ENCODE assay signal across 1 cellular context in the genomic region with DNA sequence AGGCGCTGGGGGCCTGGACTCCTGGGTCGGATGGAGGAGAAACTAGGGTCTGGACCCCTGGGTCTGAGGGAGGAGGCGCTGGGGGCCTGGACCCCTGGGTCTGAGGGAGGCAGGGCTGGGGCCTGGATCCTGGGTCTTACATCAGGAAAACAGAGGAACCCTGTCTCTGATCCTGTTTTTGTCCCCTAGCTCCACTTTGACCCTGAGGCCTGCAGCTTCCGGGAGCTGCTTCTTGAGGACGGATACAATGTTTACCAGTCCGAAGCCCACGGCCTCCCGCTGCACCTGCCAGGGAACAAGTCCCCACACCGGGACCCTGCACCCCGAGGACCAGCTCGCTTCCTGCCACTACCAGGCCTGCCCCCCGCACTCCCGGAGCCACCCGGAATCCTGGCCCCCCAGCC.
TF ChIP-seq lines count a peak whose summit lies in the region.

No MANE protein-coding gene starts in this region.

TF ChIP-seq in HepG2, 621 proteins besides CTCF, POLR2A, EP300 and RAD21 (continued from another document and continues in another):
- TF ChIP-seq, protein P1, sequence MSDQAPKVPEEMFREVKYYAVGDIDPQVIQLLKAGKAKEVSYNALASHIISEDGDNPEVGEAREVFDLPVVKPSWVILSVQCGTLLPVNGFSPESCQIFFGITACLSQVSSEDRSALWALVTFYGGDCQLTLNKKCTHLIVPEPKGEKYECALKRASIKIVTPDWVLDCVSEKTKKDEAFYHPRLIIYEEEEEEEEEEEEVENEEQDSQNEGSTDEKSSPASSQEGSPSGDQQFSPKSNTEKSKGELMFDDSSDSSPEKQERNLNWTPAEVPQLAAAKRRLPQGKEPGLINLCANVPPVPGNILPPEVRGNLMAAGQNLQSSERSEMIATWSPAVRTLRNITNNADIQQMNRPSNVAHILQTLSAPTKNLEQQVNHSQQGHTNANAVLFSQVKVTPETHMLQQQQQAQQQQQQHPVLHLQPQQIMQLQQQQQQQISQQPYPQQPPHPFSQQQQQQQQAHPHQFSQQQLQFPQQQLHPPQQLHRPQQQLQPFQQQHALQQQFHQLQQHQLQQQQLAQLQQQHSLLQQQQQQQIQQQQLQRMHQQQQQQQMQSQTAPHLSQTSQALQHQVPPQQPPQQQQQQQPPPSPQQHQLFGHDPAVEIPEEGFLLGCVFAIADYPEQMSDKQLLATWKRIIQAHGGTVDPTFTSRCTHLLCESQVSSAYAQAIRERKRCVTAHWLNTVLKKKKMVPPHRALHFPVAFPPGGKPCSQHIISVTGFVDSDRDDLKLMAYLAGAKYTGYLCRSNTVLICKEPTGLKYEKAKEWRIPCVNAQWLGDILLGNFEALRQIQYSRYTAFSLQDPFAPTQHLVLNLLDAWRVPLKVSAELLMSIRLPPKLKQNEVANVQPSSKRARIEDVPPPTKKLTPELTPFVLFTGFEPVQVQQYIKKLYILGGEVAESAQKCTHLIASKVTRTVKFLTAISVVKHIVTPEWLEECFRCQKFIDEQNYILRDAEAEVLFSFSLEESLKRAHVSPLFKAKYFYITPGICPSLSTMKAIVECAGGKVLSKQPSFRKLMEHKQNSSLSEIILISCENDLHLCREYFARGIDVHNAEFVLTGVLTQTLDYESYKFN (CRISPR knock-in tag; conservative IDR thresholded peaks at IDR 0.05), result peak; percentile 83
- TF ChIP-seq, protein P2, sequence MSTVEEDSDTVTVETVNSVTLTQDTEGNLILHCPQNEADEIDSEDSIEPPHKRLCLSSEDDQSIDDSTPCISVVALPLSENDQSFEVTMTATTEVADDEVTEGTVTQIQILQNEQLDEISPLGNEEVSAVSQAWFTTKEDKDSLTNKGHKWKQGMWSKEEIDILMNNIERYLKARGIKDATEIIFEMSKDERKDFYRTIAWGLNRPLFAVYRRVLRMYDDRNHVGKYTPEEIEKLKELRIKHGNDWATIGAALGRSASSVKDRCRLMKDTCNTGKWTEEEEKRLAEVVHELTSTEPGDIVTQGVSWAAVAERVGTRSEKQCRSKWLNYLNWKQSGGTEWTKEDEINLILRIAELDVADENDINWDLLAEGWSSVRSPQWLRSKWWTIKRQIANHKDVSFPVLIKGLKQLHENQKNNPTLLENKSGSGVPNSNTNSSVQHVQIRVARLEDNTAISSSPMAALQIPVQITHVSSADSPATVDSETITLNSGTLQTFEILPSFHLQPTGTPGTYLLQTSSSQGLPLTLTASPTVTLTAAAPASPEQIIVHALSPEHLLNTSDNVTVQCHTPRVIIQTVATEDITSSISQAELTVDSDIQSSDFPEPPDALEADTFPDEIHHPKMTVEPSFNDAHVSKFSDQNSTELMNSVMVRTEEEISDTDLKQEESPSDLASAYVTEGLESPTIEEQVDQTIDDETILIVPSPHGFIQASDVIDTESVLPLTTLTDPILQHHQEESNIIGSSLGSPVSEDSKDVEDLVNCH (CRISPR knock-in tag; IDR thresholded peaks at IDR 0.05), result no peak
- TF ChIP-seq ZNF549 (CRISPR knock-in tag; IDR thresholded peaks at IDR 0.05) (no peak), ZNF235 (CRISPR knock-in tag; IDR thresholded peaks at IDR 0.05; ENCODE audit: borderline replicate concordance) (no peak), RBM39 (IDR thresholded peaks at IDR 0.05; ENCODE audit: low read depth, low read length, poor library complexity, severe bottlenecking) (no peak), CC2D1A (CRISPR knock-in tag; IDR thresholded peaks at IDR 0.05) (no peak), ZNF143 (CRISPR knock-in tag; IDR thresholded peaks at IDR 0.05) (no peak), ZNF543 (CRISPR knock-in tag; IDR thresholded peaks at IDR 0.05) (peak; percentile 77; the same call in 1 of the 2 replicates), ZNF343 (CRISPR knock-in tag; IDR thresholded peaks at IDR 0.05) (no peak), TP53 (CRISPR knock-in tag; conservative IDR thresholded peaks at IDR 0.05) (0 out of 2 replicates have a peak, but pooled peaks have one; percentile 20), ELF1 (CRISPR knock-in tag; IDR thresholded peaks at IDR 0.05) (peak; percentile 64), STAG1 (CRISPR knock-in tag; IDR thresholded peaks at IDR 0.05) (no peak), ZNF781 (CRISPR knock-in tag; IDR thresholded peaks at IDR 0.05; ENCODE audit: borderline replicate concordance, not compliant biosample characterization) (no peak), KAT2B (IDR thresholded peaks at IDR 0.05; ENCODE audit: borderline replicate concordance, low read depth, low read length) (no peak), ZNF441 (CRISPR knock-in tag; IDR thresholded peaks at IDR 0.05; ENCODE audit: borderline replicate concordance) (no peak), NR2F6 (IDR thresholded peaks at IDR 0.05) (peak; percentile 63; the same call in 1 of the 2 replicates), NR2F6 (CRISPR knock-in tag; IDR thresholded peaks at IDR 0.05) (peak; percentile 81), RXRB (CRISPR knock-in tag; IDR thresholded peaks at IDR 0.05; ENCODE audit: borderline replicate concordance) (peak; percentile 67), ZNF713 (CRISPR knock-in tag; IDR thresholded peaks at IDR 0.05) (no peak)
- TF ChIP-seq, protein P3, sequence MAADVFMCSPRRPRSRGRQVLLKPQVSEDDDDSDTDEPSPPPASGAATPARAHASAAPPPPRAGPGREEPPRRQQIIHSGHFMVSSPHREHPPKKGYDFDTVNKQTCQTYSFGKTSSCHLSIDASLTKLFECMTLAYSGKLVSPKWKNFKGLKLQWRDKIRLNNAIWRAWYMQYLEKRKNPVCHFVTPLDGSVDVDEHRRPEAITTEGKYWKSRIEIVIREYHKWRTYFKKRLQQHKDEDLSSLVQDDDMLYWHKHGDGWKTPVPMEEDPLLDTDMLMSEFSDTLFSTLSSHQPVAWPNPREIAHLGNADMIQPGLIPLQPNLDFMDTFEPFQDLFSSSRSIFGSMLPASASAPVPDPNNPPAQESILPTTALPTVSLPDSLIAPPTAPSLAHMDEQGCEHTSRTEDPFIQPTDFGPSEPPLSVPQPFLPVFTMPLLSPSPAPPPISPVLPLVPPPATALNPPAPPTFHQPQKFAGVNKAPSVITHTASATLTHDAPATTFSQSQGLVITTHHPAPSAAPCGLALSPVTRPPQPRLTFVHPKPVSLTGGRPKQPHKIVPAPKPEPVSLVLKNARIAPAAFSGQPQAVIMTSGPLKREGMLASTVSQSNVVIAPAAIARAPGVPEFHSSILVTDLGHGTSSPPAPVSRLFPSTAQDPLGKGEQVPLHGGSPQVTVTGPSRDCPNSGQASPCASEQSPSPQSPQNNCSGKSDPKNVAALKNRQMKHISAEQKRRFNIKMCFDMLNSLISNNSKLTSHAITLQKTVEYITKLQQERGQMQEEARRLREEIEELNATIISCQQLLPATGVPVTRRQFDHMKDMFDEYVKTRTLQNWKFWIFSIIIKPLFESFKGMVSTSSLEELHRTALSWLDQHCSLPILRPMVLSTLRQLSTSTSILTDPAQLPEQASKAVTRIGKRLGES (CRISPR knock-in tag; IDR thresholded peaks at IDR 0.05; ENCODE audit: borderline replicate concordance), result no peak
- TF ChIP-seq, protein P4, sequence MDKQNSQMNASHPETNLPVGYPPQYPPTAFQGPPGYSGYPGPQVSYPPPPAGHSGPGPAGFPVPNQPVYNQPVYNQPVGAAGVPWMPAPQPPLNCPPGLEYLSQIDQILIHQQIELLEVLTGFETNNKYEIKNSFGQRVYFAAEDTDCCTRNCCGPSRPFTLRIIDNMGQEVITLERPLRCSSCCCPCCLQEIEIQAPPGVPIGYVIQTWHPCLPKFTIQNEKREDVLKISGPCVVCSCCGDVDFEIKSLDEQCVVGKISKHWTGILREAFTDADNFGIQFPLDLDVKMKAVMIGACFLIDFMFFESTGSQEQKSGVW (CRISPR knock-in tag; IDR thresholded peaks at IDR 0.05; ENCODE audit: borderline replicate concordance), result no peak
- TF ChIP-seq, protein P5, sequence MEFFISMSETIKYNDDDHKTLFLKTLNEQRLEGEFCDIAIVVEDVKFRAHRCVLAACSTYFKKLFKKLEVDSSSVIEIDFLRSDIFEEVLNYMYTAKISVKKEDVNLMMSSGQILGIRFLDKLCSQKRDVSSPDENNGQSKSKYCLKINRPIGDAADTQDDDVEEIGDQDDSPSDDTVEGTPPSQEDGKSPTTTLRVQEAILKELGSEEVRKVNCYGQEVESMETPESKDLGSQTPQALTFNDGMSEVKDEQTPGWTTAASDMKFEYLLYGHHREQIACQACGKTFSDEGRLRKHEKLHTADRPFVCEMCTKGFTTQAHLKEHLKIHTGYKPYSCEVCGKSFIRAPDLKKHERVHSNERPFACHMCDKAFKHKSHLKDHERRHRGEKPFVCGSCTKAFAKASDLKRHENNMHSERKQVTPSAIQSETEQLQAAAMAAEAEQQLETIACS (CRISPR knock-in tag; IDR thresholded peaks at IDR 0.05), result no peak
- TF ChIP-seq, protein P6, sequence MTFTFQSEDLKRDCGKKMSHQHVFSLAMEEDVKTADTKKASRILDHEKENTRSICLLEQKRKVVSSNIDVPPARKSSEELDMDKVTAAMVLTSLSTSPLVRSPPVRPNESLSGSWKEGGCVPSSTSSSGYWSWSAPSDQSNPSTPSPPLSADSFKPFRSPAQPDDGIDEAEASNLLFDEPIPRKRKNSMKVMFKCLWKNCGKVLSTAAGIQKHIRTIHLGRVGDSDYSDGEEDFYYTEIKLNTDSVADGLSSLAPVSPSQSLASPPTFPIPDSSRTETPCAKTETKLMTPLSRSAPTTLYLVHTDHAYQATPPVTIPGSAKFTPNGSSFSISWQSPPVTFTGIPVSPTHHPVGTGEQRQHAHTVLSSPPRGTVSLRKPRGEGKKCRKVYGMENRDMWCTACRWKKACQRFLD (CRISPR knock-in tag; IDR thresholded peaks at IDR 0.05; ENCODE audit: borderline replicate concordance), result no peak
- TF ChIP-seq, protein P7, sequence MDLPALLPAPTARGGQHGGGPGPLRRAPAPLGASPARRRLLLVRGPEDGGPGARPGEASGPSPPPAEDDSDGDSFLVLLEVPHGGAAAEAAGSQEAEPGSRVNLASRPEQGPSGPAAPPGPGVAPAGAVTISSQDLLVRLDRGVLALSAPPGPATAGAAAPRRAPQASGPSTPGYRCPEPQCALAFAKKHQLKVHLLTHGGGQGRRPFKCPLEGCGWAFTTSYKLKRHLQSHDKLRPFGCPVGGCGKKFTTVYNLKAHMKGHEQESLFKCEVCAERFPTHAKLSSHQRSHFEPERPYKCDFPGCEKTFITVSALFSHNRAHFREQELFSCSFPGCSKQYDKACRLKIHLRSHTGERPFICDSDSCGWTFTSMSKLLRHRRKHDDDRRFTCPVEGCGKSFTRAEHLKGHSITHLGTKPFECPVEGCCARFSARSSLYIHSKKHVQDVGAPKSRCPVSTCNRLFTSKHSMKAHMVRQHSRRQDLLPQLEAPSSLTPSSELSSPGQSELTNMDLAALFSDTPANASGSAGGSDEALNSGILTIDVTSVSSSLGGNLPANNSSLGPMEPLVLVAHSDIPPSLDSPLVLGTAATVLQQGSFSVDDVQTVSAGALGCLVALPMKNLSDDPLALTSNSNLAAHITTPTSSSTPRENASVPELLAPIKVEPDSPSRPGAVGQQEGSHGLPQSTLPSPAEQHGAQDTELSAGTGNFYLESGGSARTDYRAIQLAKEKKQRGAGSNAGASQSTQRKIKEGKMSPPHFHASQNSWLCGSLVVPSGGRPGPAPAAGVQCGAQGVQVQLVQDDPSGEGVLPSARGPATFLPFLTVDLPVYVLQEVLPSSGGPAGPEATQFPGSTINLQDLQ (CRISPR knock-in tag; IDR thresholded peaks at IDR 0.05), result no peak
- TF ChIP-seq, protein P8, sequence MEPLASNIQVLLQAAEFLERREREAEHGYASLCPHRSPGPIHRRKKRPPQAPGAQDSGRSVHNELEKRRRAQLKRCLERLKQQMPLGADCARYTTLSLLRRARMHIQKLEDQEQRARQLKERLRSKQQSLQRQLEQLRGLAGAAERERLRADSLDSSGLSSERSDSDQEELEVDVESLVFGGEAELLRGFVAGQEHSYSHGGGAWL (CRISPR knock-in tag; IDR thresholded peaks at IDR 0.05), result no peak
- TF ChIP-seq, protein P9, sequence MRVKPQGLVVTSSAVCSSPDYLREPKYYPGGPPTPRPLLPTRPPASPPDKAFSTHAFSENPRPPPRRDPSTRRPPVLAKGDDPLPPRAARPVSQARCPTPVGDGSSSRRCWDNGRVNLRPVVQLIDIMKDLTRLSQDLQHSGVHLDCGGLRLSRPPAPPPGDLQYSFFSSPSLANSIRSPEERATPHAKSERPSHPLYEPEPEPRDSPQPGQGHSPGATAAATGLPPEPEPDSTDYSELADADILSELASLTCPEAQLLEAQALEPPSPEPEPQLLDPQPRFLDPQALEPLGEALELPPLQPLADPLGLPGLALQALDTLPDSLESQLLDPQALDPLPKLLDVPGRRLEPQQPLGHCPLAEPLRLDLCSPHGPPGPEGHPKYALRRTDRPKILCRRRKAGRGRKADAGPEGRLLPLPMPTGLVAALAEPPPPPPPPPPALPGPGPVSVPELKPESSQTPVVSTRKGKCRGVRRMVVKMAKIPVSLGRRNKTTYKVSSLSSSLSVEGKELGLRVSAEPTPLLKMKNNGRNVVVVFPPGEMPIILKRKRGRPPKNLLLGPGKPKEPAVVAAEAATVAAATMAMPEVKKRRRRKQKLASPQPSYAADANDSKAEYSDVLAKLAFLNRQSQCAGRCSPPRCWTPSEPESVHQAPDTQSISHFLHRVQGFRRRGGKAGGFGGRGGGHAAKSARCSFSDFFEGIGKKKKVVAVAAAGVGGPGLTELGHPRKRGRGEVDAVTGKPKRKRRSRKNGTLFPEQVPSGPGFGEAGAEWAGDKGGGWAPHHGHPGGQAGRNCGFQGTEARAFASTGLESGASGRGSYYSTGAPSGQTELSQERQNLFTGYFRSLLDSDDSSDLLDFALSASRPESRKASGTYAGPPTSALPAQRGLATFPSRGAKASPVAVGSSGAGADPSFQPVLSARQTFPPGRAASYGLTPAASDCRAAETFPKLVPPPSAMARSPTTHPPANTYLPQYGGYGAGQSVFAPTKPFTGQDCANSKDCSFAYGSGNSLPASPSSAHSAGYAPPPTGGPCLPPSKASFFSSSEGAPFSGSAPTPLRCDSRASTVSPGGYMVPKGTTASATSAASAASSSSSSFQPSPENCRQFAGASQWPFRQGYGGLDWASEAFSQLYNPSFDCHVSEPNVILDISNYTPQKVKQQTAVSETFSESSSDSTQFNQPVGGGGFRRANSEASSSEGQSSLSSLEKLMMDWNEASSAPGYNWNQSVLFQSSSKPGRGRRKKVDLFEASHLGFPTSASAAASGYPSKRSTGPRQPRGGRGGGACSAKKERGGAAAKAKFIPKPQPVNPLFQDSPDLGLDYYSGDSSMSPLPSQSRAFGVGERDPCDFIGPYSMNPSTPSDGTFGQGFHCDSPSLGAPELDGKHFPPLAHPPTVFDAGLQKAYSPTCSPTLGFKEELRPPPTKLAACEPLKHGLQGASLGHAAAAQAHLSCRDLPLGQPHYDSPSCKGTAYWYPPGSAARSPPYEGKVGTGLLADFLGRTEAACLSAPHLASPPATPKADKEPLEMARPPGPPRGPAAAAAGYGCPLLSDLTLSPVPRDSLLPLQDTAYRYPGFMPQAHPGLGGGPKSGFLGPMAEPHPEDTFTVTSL (CRISPR knock-in tag; IDR thresholded peaks at IDR 0.05; ENCODE audit: borderline replicate concordance), result no peak
- TF ChIP-seq, protein P10, sequence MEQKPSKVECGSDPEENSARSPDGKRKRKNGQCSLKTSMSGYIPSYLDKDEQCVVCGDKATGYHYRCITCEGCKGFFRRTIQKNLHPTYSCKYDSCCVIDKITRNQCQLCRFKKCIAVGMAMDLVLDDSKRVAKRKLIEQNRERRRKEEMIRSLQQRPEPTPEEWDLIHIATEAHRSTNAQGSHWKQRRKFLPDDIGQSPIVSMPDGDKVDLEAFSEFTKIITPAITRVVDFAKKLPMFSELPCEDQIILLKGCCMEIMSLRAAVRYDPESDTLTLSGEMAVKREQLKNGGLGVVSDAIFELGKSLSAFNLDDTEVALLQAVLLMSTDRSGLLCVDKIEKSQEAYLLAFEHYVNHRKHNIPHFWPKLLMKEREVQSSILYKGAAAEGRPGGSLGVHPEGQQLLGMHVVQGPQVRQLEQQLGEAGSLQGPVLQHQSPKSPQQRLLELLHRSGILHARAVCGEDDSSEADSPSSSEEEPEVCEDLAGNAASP (CRISPR knock-in tag; IDR thresholded peaks at IDR 0.05; ENCODE audit: borderline replicate concordance), result peak; percentile 46; the same call in 1 of the 2 replicates
